10 cellular contexts compared by ENCODE assay signal in the genomic region with DNA sequence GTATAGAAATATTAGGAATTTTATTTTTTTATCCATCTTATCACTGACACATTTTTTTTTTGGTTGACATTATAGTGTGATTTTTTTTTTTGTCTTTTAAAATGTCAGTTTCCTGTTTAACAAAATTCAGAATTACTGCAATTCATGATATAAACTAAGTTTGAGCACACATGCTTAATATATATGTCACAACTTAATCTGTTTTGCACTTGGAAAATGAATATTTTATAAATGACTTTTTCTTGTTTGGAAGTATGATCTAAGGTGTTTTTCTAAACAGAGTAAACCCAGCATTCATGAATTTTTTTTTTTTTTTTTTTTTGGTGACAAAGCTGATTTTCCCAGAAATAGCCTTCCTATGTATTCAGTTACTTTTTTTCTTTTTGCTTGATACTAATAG. TPM values are rescaled to one million over a fixed set of nuclear protein-coding genes. Genes with fewer than 3 reads are reported as not detected.
A peak's percentile ranks its signal among the peaks of the same experiment; 100 is the strongest.
DNase-seq lines count a peak whose midpoint lies in the region; ATAC-seq, FAIRE-seq and TF ChIP-seq lines count a peak whose summit lies in the region.
"Had no signal": no experiment of that assay in that cellular context is flagged by ENCODE, and none has a peak within 500 bp of the region (broad histone marks: within the 10 kb centered on the region; RNA-seq: fewer than 3 reads in every experiment).

No MANE protein-coding gene starts in this region.

- no peak for ATAC-seq in CD4-positive, alpha-beta T cell (ENCODE audit: poor library complexity)
- ATAC-seq in natural killer cell, result no peak
- no peak for ATAC-seq in GM18498 (IDR thresholded peaks at IDR 0.05; ENCODE audit: unreplicated experiment)

- no peaks in the 10 kb centered on the region for H3K9me3 ChIP-seq in CD4-positive, alpha-beta T cell (ENCODE audit: control insufficient read depth, low read length)
- H3K9me3 ChIP-seq in prostate gland, result no peaks in the 10 kb centered on the region
- H3K9me3 ChIP-seq: Peyer's patch had no signal

- H4K20me1 ChIP-seq in KMS-11 (ENCODE audit: insufficient read depth), result peaks cover 7% of the 10 kb centered on the region; the same call in 1 of the 2 replicates

- CTCF ChIA-PET in CD4-positive, alpha-beta T cell (lab: Charles Lee), result no interaction called here

- H3K27me3 Mint-ChIP-seq in CD4-positive, alpha-beta T cell, result no peaks in the 10 kb centered on the region
- H3K27me3 Mint-ChIP-seq in chondrocyte (ENCODE audit: low read depth) (no peaks in the 10 kb centered on the region), natural killer cell (ENCODE audit: low read depth in 2 of 2) (no peaks in the 10 kb centered on the region)

- H3K27me3 ChIP-seq in CD4-positive, alpha-beta T cell (ENCODE audit: control insufficient read depth, insufficient read depth, low read length), result no peaks in the 10 kb centered on the region
- H3K27me3 ChIP-seq in KMS-11 (ENCODE audit: insufficient read depth, low read depth), result no peaks in the 10 kb centered on the region
- H3K27me3 ChIP-seq in prostate gland (replicated peaks; ENCODE audit: insufficient read depth), result no peaks in the 10 kb centered on the region
- H3K27me3 ChIP-seq: Peyer's patch had no signal

- no peaks in the 10 kb centered on the region for H3K9me3 Mint-ChIP-seq in CD4-positive, alpha-beta T cell
- H3K9me3 Mint-ChIP-seq in chondrocyte (ENCODE audit: low read depth), result no peaks in the 10 kb centered on the region
- no peaks in the 10 kb centered on the region for H3K9me3 Mint-ChIP-seq in natural killer cell

- peaks cover 74% of the 10 kb centered on the region for H3K36me3 Mint-ChIP-seq in CD4-positive, alpha-beta T cell (ENCODE audit: low read depth)
- peaks cover 10% of the 10 kb centered on the region for H3K36me3 Mint-ChIP-seq in chondrocyte (ENCODE audit: low read depth)
- H3K36me3 Mint-ChIP-seq in natural killer cell, result peaks cover 15% of the 10 kb centered on the region

- H3K4me1 ChIP-seq in KMS-11 (ENCODE audit: low read depth, poor library complexity, severe bottlenecking) (peaks cover 43% of the 10 kb centered on the region), prostate gland (replicated peaks) (no peaks in the 10 kb centered on the region)

- H3K9ac ChIP-seq in KMS-11, result no peak overlapping the region

- no peak overlapping the region for H3K4me3 ChIP-seq in KMS-11 (IDR thresholded peaks at IDR 0.05; ENCODE audit: insufficient read depth, low read depth, low read length)
- no peak overlapping the region for H3K4me3 ChIP-seq in prostate gland

- DNase-seq in CD4-positive, alpha-beta T cell, result no peak
- DNase-seq in chondrocyte (ENCODE audit: low spot score) (no peak), natural killer cell (no peak), NCI-H2196 treated with DMSO at 0.1 percent for 48 hours (lab: John Stamatoyannopoulos, UW; ENCODE audit: unreplicated experiment) (no peak), HTR-8/SVneo (ENCODE audit: insufficient read length, low spot score) (no peak), prostate gland (ENCODE audit: low spot score) (no peak)
- DNase-seq: Peyer's patch; stimulated activated CD4-positive, alpha-beta T cell treated with anti-CD3 and anti-CD28 coated beads, Interleukin-2, amount 100 ng/mL, for 24 hours had no signal

- H3K27ac ChIP-seq in CD4-positive, alpha-beta T cell (ENCODE audit: low read depth, low read length), result no peak overlapping the region
- H3K27ac ChIP-seq in KMS-11 (no peak overlapping the region), prostate gland (no peak overlapping the region)
- H3K27ac ChIP-seq: Peyer's patch had no signal

- FAIRE-seq in HTR-8/SVneo (lab: Jason Lieb, UNC), result no peak

- H3K79me2 ChIP-seq in KMS-11 (ENCODE audit: insufficient read depth, low read depth), result peaks cover 71% of the 10 kb centered on the region

- TF ChIP-seq POLR2A in prostate gland (IDR thresholded peaks at IDR 0.05), result no peak

- H3K4me3 Mint-ChIP-seq in CD4-positive, alpha-beta T cell, result peak overlapping the region; percentile 98
- peak overlapping the region; percentile 88 for H3K4me3 Mint-ChIP-seq in chondrocyte (ENCODE audit: unreplicated experiment)
- H3K4me3 Mint-ChIP-seq in natural killer cell, result peak overlapping the region; percentile 95

- H3K4me1 Mint-ChIP-seq in CD4-positive, alpha-beta T cell (ENCODE audit: low read depth), result peaks cover 59% of the 10 kb centered on the region
- H3K4me1 Mint-ChIP-seq in chondrocyte (ENCODE audit: low read depth), result peaks cover 33% of the 10 kb centered on the region
- H3K4me1 Mint-ChIP-seq in natural killer cell, result peaks cover 56 to 59% of the 10 kb centered on the region in 2 donors

- no peak overlapping the region for H2AFZ ChIP-seq in KMS-11 (ENCODE audit: low read depth)

- peak overlapping the region; percentile 67 for H3K4me2 ChIP-seq in KMS-11

- TF ChIP-seq CTCF in CD4-positive, alpha-beta T cell (IDR thresholded peaks at IDR 0.05), result no peak
- TF ChIP-seq CTCF in KMS-11 (conservative IDR thresholded peaks at IDR 0.05; ENCODE audit: low read depth, low read length) (no peak), chondrocyte (IDR thresholded peaks at IDR 0.05) (no peak), natural killer cell (IDR thresholded peaks at IDR 0.05) (no peak), prostate gland (IDR thresholded peaks at IDR 0.05) (no peak)

- intact Hi-C loops in CD4-positive, alpha-beta T cell (cut with DNase I, micrococcal nuclease), result loop anchor here in 1 of 2 experiments (2.0 to 5.0 kb wide), 3 partner anchors 15 to 1586 kb away; no protein-coding TSS in a partner anchor
- intact Hi-C loops in natural killer cell (cut with micrococcal nuclease), result no loop called here
- intact Hi-C loops in prostate gland (cut with DNase I), result loop anchor here (10.0 kb wide), 1 partner anchor 131 kb away; no protein-coding TSS in a partner anchor

- POLR2A ChIA-PET in CD4-positive, alpha-beta T cell (lab: Charles Lee), result no interaction called here

- peak overlapping the region; percentile 99 for H3K27ac Mint-ChIP-seq in CD4-positive, alpha-beta T cell
- H3K27ac Mint-ChIP-seq in chondrocyte (ENCODE audit: unreplicated experiment) (peak overlapping the region; percentile 70), natural killer cell (peak overlapping the region; percentile 72 to 98)

- H3K36me3 ChIP-seq in KMS-11 (ENCODE audit: insufficient read depth) (no peaks in the 10 kb centered on the region; the same call in 1 of the 2 replicates), prostate gland (no peaks in the 10 kb centered on the region)

RNA-seq across cellular contexts. Expression of a gene that starts 2.4 kb away (rescaled TPM):
- total RNA-seq in CD4-positive, alpha-beta T cell, result 10 to 100 TPM; 64.2 to 64.4 TPM
- total RNA-seq in chondrocyte, result 42.5 to 55.4 TPM (median 42.9 TPM) in 3 replicates
- 10 to 100 TPM; 42.5 to 53.8 (median 45.8) TPM for total RNA-seq in natural killer cell
- 10 to 100 TPM; 36.7 to 62.5 TPM for total RNA-seq in prostate gland
